In genomic region chr4:94285666-94286065, GRCh38 we compare ENCODE assay signal across 19 cellular contexts. TPM values are rescaled to one million over a fixed set of nuclear protein-coding genes. Genes with fewer than 3 reads are reported as not detected.
DNase-seq lines count a peak whose midpoint lies in the region; ATAC-seq and TF ChIP-seq lines count a peak whose summit lies in the region.
"Had no signal": no experiment of that assay in that cellular context is flagged by ENCODE, and none has a peak within 500 bp of the region (broad histone marks: within the 10 kb centered on the region; RNA-seq: fewer than 3 reads in every experiment).

No MANE protein-coding gene starts in this region.

- TF ChIP-seq CTCF in epithelial cell of esophagus (IDR thresholded peaks at IDR 0.05; ENCODE audit: insufficient read depth, low read depth, low read length, missing control alignments) = no peak

- DNase-seq in NCI-H2196 (lab: John Stamatoyannopoulos, UW; ENCODE audit: unreplicated experiment) (peak; percentile 2), NCI-H2196 treated with DMSO at 0.1 percent for 48 hours (lab: John Stamatoyannopoulos, UW; ENCODE audit: unreplicated experiment) (no peak), HT-29 (ENCODE audit: low spot score) (peak; percentile 8), NCI-H748 treated with DMSO at 0.1 percent for 48 hours (lab: John Stamatoyannopoulos, UW) (peak; percentile 1), epithelial cell of esophagus (ENCODE audit: low read depth) (peak; percentile 59), occipital lobe (lab: John Stamatoyannopoulos, UW) (no peak)
- DNase-seq: Calu3, DND-41, GDM1, GM23248, NCI-H1092, NCI-H187 treated with DMSO at 0.1 percent for 48 hours, NCI-H345, NCI-H526 treated with DMSO at 0.1 percent for 48 hours, Right ventricle myocardium superior had no signal

- H3K4me3 ChIP-seq in epithelial cell of esophagus (ENCODE audit: low read length) = no peak overlapping the region
- H3K4me3 ChIP-seq: GM23248 had no signal

- ATAC-seq in HG03378 (IDR thresholded peaks at IDR 0.05; ENCODE audit: unreplicated experiment) = no peak
- ATAC-seq in activated CD4-positive, CD25-positive, alpha-beta regulatory T cell treated with anti-CD3 and anti-CD28 coated beads, Interleukin-2, amount 50 U/mL, for 24 hours = no peak
- ATAC-seq: HCT116, Panc1 had no signal

RNA-seq across cellular contexts. Expression of gene HPGDS, which starts 57.0 kb away (rescaled TPM):
- not detected in 2 replicates for total RNA-seq in HT-29 (2014; rRNA removed; shearing (Covaris generic))
- 1.4 TPM for total RNA-seq in occipital lobe
- total RNA-seq: Calu3, GM23248 had no signal

Comparison
In these comparisons a context has a peak if more than half of its experiments do, and no peak if none do; other contexts are left out.
1. DNase-seq: peak in NCI-H2196 (single experiment), HT-29 (single experiment), NCI-H748 treated with DMSO at 0.1 percent for 48 hours (single experiment) and epithelial cell of esophagus (single experiment); none in NCI-H2196 treated with DMSO at 0.1 percent for 48 hours (single experiment) and occipital lobe (single experiment).